In the genomic region with DNA sequence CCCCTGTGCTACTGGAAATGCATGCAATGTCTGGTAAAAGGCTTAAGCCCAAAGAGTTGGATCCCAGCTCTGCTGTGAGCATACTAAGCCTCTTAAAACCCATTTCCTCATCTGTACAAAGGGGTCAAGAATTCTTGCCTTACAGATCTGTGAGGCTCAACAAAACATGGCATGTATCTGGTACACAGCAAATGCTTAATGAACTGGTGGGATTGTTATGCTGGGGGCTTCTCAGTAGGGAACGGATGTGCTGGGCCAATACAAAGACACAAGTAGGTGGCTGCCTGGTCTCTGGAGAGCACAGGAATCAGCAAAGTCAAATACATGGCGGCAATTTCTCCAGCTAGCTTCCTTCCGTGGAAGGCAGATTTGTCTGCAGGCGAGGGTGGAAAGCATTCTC, we compare ENCODE assay signal across 1 cellular context.
TF ChIP-seq lines count a peak whose summit lies in the region.

No MANE protein-coding gene starts in this region.

TF ChIP-seq in GM23338, 12 proteins besides CTCF, POLR2A, EP300 and RAD21 (continued from another document):
- TF ChIP-seq, protein P1, sequence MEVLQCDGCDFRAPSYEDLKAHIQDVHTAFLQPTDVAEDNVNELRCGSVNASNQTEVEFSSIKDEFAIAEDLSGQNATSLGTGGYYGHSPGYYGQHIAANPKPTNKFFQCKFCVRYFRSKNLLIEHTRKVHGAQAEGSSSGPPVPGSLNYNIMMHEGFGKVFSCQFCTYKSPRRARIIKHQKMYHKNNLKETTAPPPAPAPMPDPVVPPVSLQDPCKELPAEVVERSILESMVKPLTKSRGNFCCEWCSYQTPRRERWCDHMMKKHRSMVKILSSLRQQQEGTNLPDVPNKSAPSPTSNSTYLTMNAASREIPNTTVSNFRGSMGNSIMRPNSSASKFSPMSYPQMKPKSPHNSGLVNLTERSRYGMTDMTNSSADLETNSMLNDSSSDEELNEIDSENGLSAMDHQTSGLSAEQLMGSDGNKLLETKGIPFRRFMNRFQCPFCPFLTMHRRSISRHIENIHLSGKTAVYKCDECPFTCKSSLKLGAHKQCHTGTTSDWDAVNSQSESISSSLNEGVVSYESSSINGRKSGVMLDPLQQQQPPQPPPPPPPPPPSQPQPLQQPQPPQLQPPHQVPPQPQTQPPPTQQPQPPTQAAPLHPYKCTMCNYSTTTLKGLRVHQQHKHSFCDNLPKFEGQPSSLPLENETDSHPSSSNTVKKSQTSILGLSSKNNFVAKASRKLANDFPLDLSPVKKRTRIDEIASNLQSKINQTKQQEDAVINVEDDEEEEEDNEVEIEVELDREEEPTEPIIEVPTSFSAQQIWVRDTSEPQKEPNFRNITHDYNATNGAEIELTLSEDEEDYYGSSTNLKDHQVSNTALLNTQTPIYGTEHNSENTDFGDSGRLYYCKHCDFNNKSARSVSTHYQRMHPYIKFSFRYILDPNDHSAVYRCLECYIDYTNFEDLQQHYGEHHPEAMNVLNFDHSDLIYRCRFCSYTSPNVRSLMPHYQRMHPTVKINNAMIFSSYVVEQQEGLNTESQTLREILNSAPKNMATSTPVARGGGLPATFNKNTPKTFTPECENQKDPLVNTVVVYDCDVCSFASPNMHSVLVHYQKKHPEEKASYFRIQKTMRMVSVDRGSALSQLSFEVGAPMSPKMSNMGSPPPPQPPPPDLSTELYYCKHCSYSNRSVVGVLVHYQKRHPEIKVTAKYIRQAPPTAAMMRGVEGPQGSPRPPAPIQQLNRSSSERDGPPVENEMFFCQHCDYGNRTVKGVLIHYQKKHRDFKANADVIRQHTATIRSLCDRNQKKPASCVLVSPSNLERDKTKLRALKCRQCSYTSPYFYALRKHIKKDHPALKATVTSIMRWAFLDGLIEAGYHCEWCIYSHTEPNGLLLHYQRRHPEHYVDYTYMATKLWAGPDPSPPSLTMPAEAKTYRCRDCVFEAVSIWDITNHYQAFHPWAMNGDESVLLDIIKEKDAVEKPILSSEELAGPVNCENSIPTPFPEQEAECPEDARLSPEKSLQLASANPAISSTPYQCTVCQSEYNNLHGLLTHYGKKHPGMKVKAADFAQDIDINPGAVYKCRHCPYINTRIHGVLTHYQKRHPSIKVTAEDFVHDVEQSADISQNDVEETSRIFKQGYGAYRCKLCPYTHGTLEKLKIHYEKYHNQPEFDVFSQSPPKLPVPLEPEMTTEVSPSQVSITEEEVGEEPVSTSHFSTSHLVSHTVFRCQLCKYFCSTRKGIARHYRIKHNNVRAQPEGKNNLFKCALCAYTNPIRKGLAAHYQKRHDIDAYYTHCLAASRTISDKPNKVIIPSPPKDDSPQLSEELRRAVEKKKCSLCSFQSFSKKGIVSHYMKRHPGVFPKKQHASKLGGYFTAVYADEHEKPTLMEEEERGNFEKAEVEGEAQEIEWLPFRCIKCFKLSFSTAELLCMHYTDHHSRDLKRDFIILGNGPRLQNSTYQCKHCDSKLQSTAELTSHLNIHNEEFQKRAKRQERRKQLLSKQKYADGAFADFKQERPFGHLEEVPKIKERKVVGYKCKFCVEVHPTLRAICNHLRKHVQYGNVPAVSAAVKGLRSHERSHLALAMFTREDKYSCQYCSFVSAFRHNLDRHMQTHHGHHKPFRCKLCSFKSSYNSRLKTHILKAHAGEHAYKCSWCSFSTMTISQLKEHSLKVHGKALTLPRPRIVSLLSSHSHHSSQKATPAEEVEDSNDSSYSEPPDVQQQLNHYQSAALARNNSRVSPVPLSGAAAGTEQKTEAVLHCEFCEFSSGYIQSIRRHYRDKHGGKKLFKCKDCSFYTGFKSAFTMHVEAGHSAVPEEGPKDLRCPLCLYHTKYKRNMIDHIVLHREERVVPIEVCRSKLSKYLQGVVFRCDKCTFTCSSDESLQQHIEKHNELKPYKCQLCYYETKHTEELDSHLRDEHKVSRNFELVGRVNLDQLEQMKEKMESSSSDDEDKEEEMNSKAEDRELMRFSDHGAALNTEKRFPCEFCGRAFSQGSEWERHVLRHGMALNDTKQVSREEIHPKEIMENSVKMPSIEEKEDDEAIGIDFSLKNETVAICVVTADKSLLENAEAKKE (CRISPR knock-in tag; IDR thresholded peaks at IDR 0.05) = peak; percentile 66; the same call in 1 of the 2 replicates
- TF ChIP-seq NANOG (IDR thresholded peaks at IDR 0.05; ENCODE audit: borderline replicate concordance) (no peak), JUNB (IDR thresholded peaks at IDR 0.05; ENCODE audit: unreplicated experiment) (no peak)
TF ChIP-seq in GM23338: peak in this region for 1.
